Comparison of ENCODE assay signal across 9 cellular contexts in genomic region chr6:6195080-6195479, GRCh38.
"Had no signal": no experiment of that assay in that cellular context is flagged by ENCODE, and none has a peak within 500 bp of the region (broad histone marks: within the 10 kb centered on the region; RNA-seq: fewer than 3 reads in every experiment).

No MANE protein-coding gene starts in this region.

- H3K9me3 ChIP-seq: HAP-1 had no signal

- ATAC-seq: GM23338, HCT116 had no signal

- H3K4me1 ChIP-seq: HAP-1 had no signal

- H3K36me3 ChIP-seq: HAP-1 had no signal

- DNase-seq: GM23248, GOT3, H7, H9, HCEC 1CT, HFFc6 had no signal

- H3K27ac ChIP-seq: GM23248 had no signal

- H3K4me3 ChIP-seq: GM23248, GM23338, HAP-1 had no signal

- H3K27ac Mint-ChIP-seq: GM23338, H9, HFFc6 had no signal
